In the genomic region with DNA sequence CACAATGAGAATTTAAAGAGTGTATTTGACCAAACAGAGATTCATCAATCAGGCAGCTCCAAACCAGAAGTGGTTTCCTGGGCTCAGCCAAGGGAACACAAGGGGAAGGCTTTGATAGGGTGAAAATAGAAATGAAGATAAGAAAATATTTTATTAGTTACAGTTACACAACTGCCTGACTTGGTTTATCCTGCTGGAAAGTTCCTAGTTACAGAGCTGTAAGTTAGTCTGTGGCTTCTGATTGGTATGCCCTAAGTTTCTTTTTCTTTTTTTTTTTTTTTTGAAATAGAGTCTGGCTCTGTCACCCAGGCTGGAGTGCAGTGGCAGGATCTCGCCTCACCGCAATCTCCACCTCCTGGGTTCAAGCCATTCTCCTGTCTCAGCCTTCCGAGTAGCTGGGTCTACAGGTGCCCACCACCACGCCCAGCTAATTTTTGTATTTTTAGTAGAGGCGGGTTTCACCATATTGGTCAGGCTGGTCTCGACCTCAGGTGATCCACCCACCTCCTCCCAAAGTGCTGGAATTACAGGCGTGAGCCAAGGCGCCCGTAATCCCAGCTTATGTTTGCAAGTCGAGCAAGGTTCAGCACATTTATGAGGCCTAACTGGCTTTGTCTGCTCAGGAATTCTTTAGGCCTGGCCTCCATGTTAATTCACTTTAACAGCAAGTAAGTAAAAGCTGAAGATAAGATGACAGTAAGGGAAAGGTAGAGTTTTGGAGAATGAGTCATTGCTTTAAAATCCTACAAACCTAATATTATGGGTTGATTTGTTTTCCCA, we compare ENCODE assay signal across 1 cellular context.
A peak's percentile ranks its signal among the peaks of the same experiment; 100 is the strongest.
TF ChIP-seq lines count a peak whose summit lies in the region.

No MANE protein-coding gene starts in this region.

TF ChIP-seq in IMR-90, 13 proteins besides CTCF, POLR2A, EP300 and RAD21:
- no peak for TF ChIP-seq MAFK (IDR thresholded peaks at IDR 0.05; ENCODE audit: low read depth, low read length)
- peak; percentile 86 for TF ChIP-seq RFX5 (IDR thresholded peaks at IDR 0.05; ENCODE audit: low read depth, low read length)
